8 cellular contexts compared by ENCODE assay signal in genomic region chr19:50025794-50026549, GRCh38. TPM values are rescaled to one million over a fixed set of nuclear protein-coding genes. Genes with fewer than 3 reads are reported as not detected.
A peak's percentile ranks its signal among the peaks of the same experiment; 100 is the strongest.
DNase-seq lines count a peak whose midpoint lies in the region; ATAC-seq and TF ChIP-seq lines count a peak whose summit lies in the region.

Gene ZNF473, plus strand, starts transcription at chr19:50026005. Its CDS starts 5,078 bp downstream, at chr19:50031083.

- peak within 1 kb of the TSS; percentile 96 for H3K4me3 ChIP-seq in kidney epithelial cell (ENCODE audit: low read depth, low read length)

- TF ChIP-seq CTCF in activated B cell treated with CpG ODN at 0.5 μM for 24 hours (IDR thresholded peaks at IDR 0.05) (no peak), kidney epithelial cell (IDR thresholded peaks at IDR 0.05; ENCODE audit: insufficient read depth, low read length, poor library complexity, severe bottlenecking) (no peak)

- no peaks in the 10 kb centered on the region for H3K27me3 Mint-ChIP-seq in activated B cell treated with CpG ODN at 0.5 μM for 24 hours

- peaks cover 2% of the 10 kb centered on the region for H3K9me3 Mint-ChIP-seq in activated B cell treated with CpG ODN at 0.5 μM for 24 hours

- POLR2A ChIA-PET in activated B cell treated with CpG ODN at 0.5 μM for 24 hours (lab: Charles Lee) = interaction anchor here (0.5 to 1.6 kb wide), 4 partner anchors 149 to 571 kb away, joined by 3 to 4 read pairs (median 3); partner anchors contain the start of genes AKT1S1, SCAF1 and TBC1D17

- H3K4me3 Mint-ChIP-seq in activated B cell treated with CpG ODN at 0.5 μM for 24 hours = peak within 1 kb of the TSS; percentile 97

- intact Hi-C loops in activated B cell treated with CpG ODN at 0.5 μM for 24 hours (cut with micrococcal nuclease) = loop anchor here (1.0 to 5.0 kb wide), 9 partner anchors 25 to 485 kb away; partner anchors contain the start of genes AKT1S1, ATF5, FUZ and JOSD2

- ATAC-seq in GM18517 (IDR thresholded peaks at IDR 0.05; ENCODE audit: unreplicated experiment) (peak; percentile 59), HG03025 (IDR thresholded peaks at IDR 0.05; ENCODE audit: low FRiP score, unreplicated experiment) (peak; percentile 60), activated B cell treated with CpG ODN at 0.5 μM for 24 hours (ENCODE audit: low read depth) (peak; percentile 72)

- peaks cover 46% of the 10 kb centered on the region for H3K4me1 Mint-ChIP-seq in activated B cell treated with CpG ODN at 0.5 μM for 24 hours

- peak within 1 kb of the TSS; percentile 93 for H3K27ac ChIP-seq in caudate nucleus (ENCODE audit: low read depth, low read length)

- DNase-seq in A172 (ENCODE audit: low spot score) = peak; percentile 96
- peak; percentile 93 for DNase-seq in NCI-H2196 treated with DMSO at 0.1 percent for 48 hours (lab: John Stamatoyannopoulos, UW; ENCODE audit: unreplicated experiment)
- DNase-seq in activated B cell treated with CpG ODN at 0.5 μM for 24 hours = peak; percentile 82
- DNase-seq in caudate nucleus (lab: John Stamatoyannopoulos, UW) = peak in 60 of 61 donors; percentile 75 to 99 (median 93)
- DNase-seq in kidney epithelial cell (ENCODE audit: low read depth) = peak; percentile 82
- peak; percentile 73 to 77 for DNase-seq in stimulated activated CD4-positive, alpha-beta T cell treated with anti-CD3 and anti-CD28 coated beads, Interleukin-1b, Interleukin-23, amount 100 ng/mL, for 1 hour (ENCODE audit: low read depth in 2 of 2)

- CTCF ChIA-PET in activated B cell treated with CpG ODN at 0.5 μM for 24 hours (lab: Charles Lee) = interaction anchor here (1.0 kb wide), 1 partner anchor 24 kb away, joined by 5 read pairs; no protein-coding TSS in a partner anchor

- peak within 1 kb of the TSS; percentile 100 for H3K27ac Mint-ChIP-seq in activated B cell treated with CpG ODN at 0.5 μM for 24 hours

- H3K36me3 ChIP-seq in kidney epithelial cell (ENCODE audit: control insufficient read depth, insufficient read depth, low read length) = no peaks in the 10 kb centered on the region

- no peaks in the 10 kb centered on the region for H3K27me3 ChIP-seq in kidney epithelial cell (ENCODE audit: control insufficient read depth, insufficient read depth, low read length)

- peaks cover 34% of the 10 kb centered on the region for H3K36me3 Mint-ChIP-seq in activated B cell treated with CpG ODN at 0.5 μM for 24 hours (ENCODE audit: low read depth)

RNA-seq across cellular contexts. Expression of gene ZNF473, which starts in this region (rescaled TPM):
- total RNA-seq in A172 (2014; rRNA removed; shearing (Covaris generic)) = 17.8 and 21.0 TPM in 2 replicates
- total RNA-seq in activated B cell treated with CpG ODN at 0.5 μM for 24 hours = 10.5 and 14.2 TPM in 2 replicates
- 10.2 and 13.2 TPM in 2 replicates for total RNA-seq in kidney epithelial cell

Comparison
In these comparisons a context has a peak if more than half of its experiments do, and no peak if none do; other contexts are left out.
1. Peak in every context shown above with its lines: DNase-seq, ATAC-seq, H3K4me3 ChIP-seq and H3K27ac ChIP-seq.